In genomic region chr2:156466739-156467405, GRCh38 we compare ENCODE assay signal across 8 cellular contexts. TPM values are rescaled to one million over a fixed set of nuclear protein-coding genes. Genes with fewer than 3 reads are reported as not detected.
DNase-seq lines count a peak whose midpoint lies in the region; ATAC-seq and TF ChIP-seq lines count a peak whose summit lies in the region.

No MANE protein-coding gene starts in this region.

- peaks cover 9% of the 10 kb centered on the region for H3K4me1 ChIP-seq in testis

- no peaks in the 10 kb centered on the region for H3K27me3 ChIP-seq in testis

- 43 to 47% methylated on average over 3 of the region's 3 CpGs for WGBS in testis, 2 donors

- no peaks in the 10 kb centered on the region for H3K9me3 ChIP-seq in testis

- no peak for TF ChIP-seq CTCF in testis (IDR thresholded peaks at IDR 0.05)

- no peak for TF ChIP-seq POLR2A in testis (IDR thresholded peaks at IDR 0.05)

- intact Hi-C loops in testis (cut with DNase I; ENCODE audit: low total_unique reads), result no loop called here

- peak overlapping the region in 1 of 2 donors; percentile 17 for H3K27ac ChIP-seq in testis

- no peaks in the 10 kb centered on the region for H3K36me3 ChIP-seq in testis (ENCODE audit: low read depth, missing control alignments)

- DNase-seq in NCI-H1092 treated with DMSO at 0.1 percent for 48 hours (lab: John Stamatoyannopoulos, UW) (peak; percentile 12), NCI-H1092 (lab: John Stamatoyannopoulos, UW) (no peak), cerebellar cortex (ENCODE audit: low spot score) (peak; percentile 27), left lobe of liver (ENCODE audit: low spot score) (no peak), testis (peak; percentile 78), NCI-H1417 (lab: John Stamatoyannopoulos, UW) (no peak), OCI-M2 (lab: John Stamatoyannopoulos, UW; ENCODE audit: unreplicated experiment) (no peak)

- H3K4me3 ChIP-seq in testis, result no peak overlapping the region

- ATAC-seq in left lobe of liver (peak; percentile 87), HG02759 (IDR thresholded peaks at IDR 0.05; ENCODE audit: unreplicated experiment) (no peak)

RNA-seq across cellular contexts. Expression of gene GPD2, which starts 30.7 kb away (rescaled TPM):
- 3.2 TPM for total RNA-seq in left lobe of liver
- total RNA-seq in testis, result 10 to 100 TPM; 24.2 to 33.4 TPM
- polyA plus RNA-seq in testis (ENCODE audit: insufficient read depth, low read depth, low replicate concordance), result 25.8 TPM

Comparison
In these comparisons a context has a peak if more than half of its experiments do, and no peak if none do; other contexts are left out.
1. DNase-seq: peak in NCI-H1092 treated with DMSO at 0.1 percent for 48 hours (single experiment), cerebellar cortex (single experiment) and testis (single experiment); none in NCI-H1092 (single experiment), left lobe of liver (single experiment), NCI-H1417 (0 of 3) and OCI-M2 (single experiment).